Comparison of ENCODE assay signal across 26 cellular contexts in genomic region chr4:27986476-27986875, GRCh38.
"Had no signal": no experiment of that assay in that cellular context is flagged by ENCODE, and none has a peak within 500 bp of the region (broad histone marks: within the 10 kb centered on the region; RNA-seq: fewer than 3 reads in every experiment).

No MANE protein-coding gene starts in this region.

- H3K4me3 Mint-ChIP-seq: activated CD8-positive, alpha-beta T cell treated with anti-CD3 and anti-CD28 coated beads, Interleukin-2, amount 10 ng/mL, durations not matched to agents 7 days and 5 days; activated naive CD4-positive, alpha-beta T cell treated with anti-CD3 and anti-CD28 coated beads, Interleukin-2, amount 50 U/mL, for 24 hours; activated naive CD8-positive, alpha-beta T cell treated with anti-CD3 and anti-CD28 coated beads, Interleukin-2, amount 50 U/mL, for 24 hours; activated T-helper 1 cell treated with anti-CD3 and anti-CD28 coated beads, Interleukin-12 subunit alpha, Interleukin-12 subunit beta, Interleukin-2, Interleukin-4 antibody, amounts not matched to agents 30 ng/mL and 10 ng/mL and 1 ng/mL, durations not matched to agents 14 hours and 24 hours and 36 hours; brain; T-helper 17 cell; WTC11 had no signal

- ATAC-seq: activated CD8-positive, alpha-beta T cell treated with anti-CD3 and anti-CD28 coated beads, Interleukin-2, amount 10 ng/mL, durations not matched to agents 7 days and 5 days; activated naive CD8-positive, alpha-beta T cell treated with anti-CD3 and anti-CD28 coated beads, Interleukin-2, amount 50 U/mL, for 24 hours; PC-3; T-helper 17 cell; WTC11 had no signal

- H3K36me3 Mint-ChIP-seq: activated naive CD4-positive, alpha-beta T cell treated with anti-CD3 and anti-CD28 coated beads, Interleukin-2, amount 50 U/mL, for 24 hours; brain; WTC11 had no signal

- H3K4me1 Mint-ChIP-seq: activated naive CD4-positive, alpha-beta T cell treated with anti-CD3 and anti-CD28 coated beads, Interleukin-2, amount 50 U/mL, for 24 hours; activated naive CD8-positive, alpha-beta T cell treated with anti-CD3 and anti-CD28 coated beads, Interleukin-2, amount 50 U/mL, for 24 hours; brain; T-helper 17 cell; WTC11 had no signal

- H3K9me3 Mint-ChIP-seq: brain, WTC11 had no signal

- DNase-seq: activated CD4-positive, alpha-beta T cell treated with anti-CD3 and anti-CD28 coated beads for 48 hours; activated CD4-positive, alpha-beta T cell treated with anti-CD3 and anti-CD28 coated beads, Interleukin-2, amount 50 U/mL, for 4 hours; activated CD4-positive, CD25-positive, alpha-beta regulatory T cell treated with anti-CD3 and anti-CD28 coated beads, Interleukin-2, amount 50 U/mL, for 72 hours; activated CD8-positive, alpha-beta memory T cell treated with anti-CD3 and anti-CD28 coated beads, Interleukin-2, amount 50 U/mL, for 48 hours; activated CD8-positive, alpha-beta T cell treated with anti-CD3 and anti-CD28 coated beads, Interleukin-2, amount 10 ng/mL, durations not matched to agents 7 days and 5 days; activated effector memory CD4-positive, alpha-beta T cell treated with Interleukin-2 at 50 U/mL for 16 hours; activated naive CD4-positive, alpha-beta T cell; activated naive CD8-positive, alpha-beta T cell treated with anti-CD3 and anti-CD28 coated beads, Interleukin-2, amount 50 U/mL, for 24 hours; activated T-cell treated with anti-CD3 and anti-CD28 coated beads, Interleukin-2, amount 50 U/mL, for 1 hour; amygdala; Kasumi-1; KBM-7; NCI-H1105 treated with DMSO at 0.1 percent for 48 hours; NCI-H1436 treated with DMSO at 0.1 percent for 48 hours; NCI-H187 treated with DMSO at 0.1 percent for 48 hours; NCI-H2081 treated with DMSO at 0.1 percent for 48 hours; NCI-H446; PC-3; T-helper 17 cell; T-helper 9 cell had no signal

- H3K27me3 Mint-ChIP-seq: activated naive CD4-positive, alpha-beta T cell treated with anti-CD3 and anti-CD28 coated beads, Interleukin-2, amount 50 U/mL, for 24 hours; activated naive CD8-positive, alpha-beta T cell treated with anti-CD3 and anti-CD28 coated beads, Interleukin-2, amount 50 U/mL, for 24 hours; brain; T-helper 17 cell had no signal

- FAIRE-seq: astrocyte, RCC 7860 had no signal
